ENCODE assay signal across 30 cellular contexts in genomic region chr22:30837531-30837930, GRCh38.
DNase-seq lines count a peak whose midpoint lies in the region; ATAC-seq and TF ChIP-seq lines count a peak whose summit lies in the region.
"Had no signal": no experiment of that assay in that cellular context is flagged by ENCODE, and none has a peak within 500 bp of the region (broad histone marks: within the 10 kb centered on the region; RNA-seq: fewer than 3 reads in every experiment).

No MANE protein-coding gene starts in this region.

- no peaks in the 10 kb centered on the region for H3K36me3 Mint-ChIP-seq in natural killer cell treated with Interleukin-12 subunit alpha and Interleukin-12 subunit beta and Interleukin-15 and Interleukin-18, amount 100 ng/mL, for 72 hours
- H3K36me3 Mint-ChIP-seq: CD8-positive, alpha-beta T cell; naive B cell; stimulated activated effector memory CD8-positive, alpha-beta T cell treated with anti-CD3 and anti-CD28 coated beads, Interleukin-12 subunit alpha, Interleukin-12 subunit beta, amount 100 ng/mL, for 72 hours had no signal

- DNase-seq in RWPE2 (ENCODE audit: low spot score) (no peak), esophagus muscularis mucosa (ENCODE audit: extremely low spot score) (peak; percentile 31), midbrain (lab: John Stamatoyannopoulos, UW) (peak; percentile 62), suprapubic skin (ENCODE audit: low spot score in 2 of 2) (peak in 1 of 2 donors; percentile 68), mucosa of gallbladder (ENCODE audit: low spot score) (no peak)
- DNase-seq in natural killer cell treated with Interleukin-12 subunit alpha and Interleukin-12 subunit beta and Interleukin-15 and Interleukin-18, amount 100 ng/mL, for 72 hours (ENCODE audit: low spot score) = no peak
- DNase-seq in stimulated activated CD4-positive, alpha-beta T cell treated with anti-CD3 and anti-CD28 coated beads, Interleukin-2, amount 100 ng/mL, for 24 hours = no peak
- DNase-seq: activated CD4-positive, alpha-beta memory T cell treated with anti-CD3 and anti-CD28 coated beads, Interleukin-2, amount 10 ng/mL, durations not matched to agents 7 days and 5 days; activated CD4-positive, CD25-positive, alpha-beta regulatory T cell; activated naive CD4-positive, alpha-beta T cell treated with Interleukin-2 at 50 U/mL for 16 hours; activated T-cell treated with anti-CD3 and anti-CD28 coated beads, Interleukin-2, amount 50 U/mL, for 1 hour; CD8-positive, alpha-beta T cell; effector CD8-positive, alpha-beta T cell; GF-D8; heart right ventricle; naive B cell; NCI-H1930; NCI-H446; pancreas; thyroid gland had no signal

- WGBS in esophagus muscularis mucosa = 72% methylated on average over 6 of the region's 6 CpGs
- WGBS in suprapubic skin = 57% methylated on average over 3 of the region's 6 CpGs

- no peak for ATAC-seq in RWPE2 (ENCODE audit: low read depth)
- ATAC-seq in HG03039 (IDR thresholded peaks at IDR 0.05; ENCODE audit: unreplicated experiment) = no peak
- no peak for ATAC-seq in natural killer cell treated with Interleukin-12 subunit alpha and Interleukin-12 subunit beta and Interleukin-15 and Interleukin-18, amount 100 ng/mL, for 72 hours
- ATAC-seq: CD8-positive, alpha-beta T cell; GM12878; heart right ventricle; pancreas; stimulated activated effector memory CD8-positive, alpha-beta T cell treated with anti-CD3 and anti-CD28 coated beads, Interleukin-12 subunit alpha, Interleukin-12 subunit beta, amount 100 ng/mL, for 72 hours had no signal

- H3K27ac ChIP-seq in RWPE2 (ENCODE audit: poor library complexity, severe bottlenecking) (peak overlapping the region; percentile 100), esophagus muscularis mucosa (replicated peaks in 1 of 4) (no peak overlapping the region), suprapubic skin (peak overlapping the region; percentile 79)
- H3K27ac ChIP-seq: ascending aorta, heart right ventricle, KMS-11, pancreas, Peyer's patch, SK-N-MC, thyroid gland had no signal

- no peak overlapping the region for H3K27ac Mint-ChIP-seq in natural killer cell treated with Interleukin-12 subunit alpha and Interleukin-12 subunit beta and Interleukin-15 and Interleukin-18, amount 100 ng/mL, for 72 hours
- H3K27ac Mint-ChIP-seq: activated CD4-positive, alpha-beta memory T cell treated with anti-CD3 and anti-CD28 coated beads, Interleukin-2, amount 10 ng/mL, durations not matched to agents 7 days and 5 days; CD8-positive, alpha-beta T cell; naive B cell; stimulated activated effector memory CD8-positive, alpha-beta T cell treated with anti-CD3 and anti-CD28 coated beads, Interleukin-12 subunit alpha, Interleukin-12 subunit beta, amount 100 ng/mL, for 72 hours; T-helper 2 cell treated with Interferon-gamma antibody and Interleukin-4, amounts not matched to agents 5 μg/mL and 100 μg/mL, for 36 hours had no signal

- TF ChIP-seq EP300 in esophagus muscularis mucosa (IDR thresholded peaks at IDR 0.05) (no peak), suprapubic skin (IDR thresholded peaks at IDR 0.05) (no peak)

- H3K4me3 ChIP-seq in RWPE2 (ENCODE audit: severe bottlenecking) = no peak overlapping the region
- no peak overlapping the region for H3K4me3 ChIP-seq in esophagus muscularis mucosa
- no peak overlapping the region for H3K4me3 ChIP-seq in suprapubic skin
- H3K4me3 ChIP-seq: ascending aorta, GM12878, HAP-1, heart right ventricle, lung, pancreas, Peyer's patch, SK-N-MC, thyroid gland had no signal

- H3K4me3 Mint-ChIP-seq in natural killer cell treated with Interleukin-12 subunit alpha and Interleukin-12 subunit beta and Interleukin-15 and Interleukin-18, amount 100 ng/mL, for 72 hours = no peak overlapping the region
- H3K4me3 Mint-ChIP-seq: activated CD4-positive, alpha-beta memory T cell treated with anti-CD3 and anti-CD28 coated beads, Interleukin-2, amount 10 ng/mL, durations not matched to agents 7 days and 5 days; CD8-positive, alpha-beta T cell; naive B cell; stimulated activated effector memory CD8-positive, alpha-beta T cell treated with anti-CD3 and anti-CD28 coated beads, Interleukin-12 subunit alpha, Interleukin-12 subunit beta, amount 100 ng/mL, for 72 hours; T-helper 2 cell treated with Interferon-gamma antibody and Interleukin-4, amounts not matched to agents 5 μg/mL and 100 μg/mL, for 36 hours had no signal

- H3K36me3 ChIP-seq in RWPE2 (ENCODE audit: low read depth) (peaks cover 29% of the 10 kb centered on the region), esophagus muscularis mucosa (no peaks in the 10 kb centered on the region), suprapubic skin (no peaks in the 10 kb centered on the region)
- H3K36me3 ChIP-seq: ascending aorta, HAP-1, heart right ventricle, pancreas, Peyer's patch, thyroid gland had no signal

- no peaks in the 10 kb centered on the region for H3K27me3 ChIP-seq in RWPE2 (ENCODE audit: insufficient read depth, poor library complexity, severe bottlenecking)
- H3K27me3 ChIP-seq in esophagus muscularis mucosa = no peaks in the 10 kb centered on the region
- no peaks in the 10 kb centered on the region for H3K27me3 ChIP-seq in suprapubic skin
- H3K27me3 ChIP-seq: ascending aorta, heart right ventricle, pancreas, Peyer's patch, thyroid gland had no signal

- H3K4me1 Mint-ChIP-seq in natural killer cell treated with Interleukin-12 subunit alpha and Interleukin-12 subunit beta and Interleukin-15 and Interleukin-18, amount 100 ng/mL, for 72 hours (ENCODE audit: low read depth in 2 of 2) = no peaks in the 10 kb centered on the region
- H3K4me1 Mint-ChIP-seq: naive B cell; stimulated activated effector memory CD8-positive, alpha-beta T cell treated with anti-CD3 and anti-CD28 coated beads, Interleukin-12 subunit alpha, Interleukin-12 subunit beta, amount 100 ng/mL, for 72 hours had no signal

- H3K9me3 ChIP-seq in RWPE2 (ENCODE audit: severe bottlenecking) (no peaks in the 10 kb centered on the region), esophagus muscularis mucosa (peaks cover 0 to 7% (median 7%) of the 10 kb centered on the region in 4 donors), suprapubic skin (no peaks in the 10 kb centered on the region)
- H3K9me3 ChIP-seq: HAP-1, pancreas, thyroid gland had no signal

- H3K4me1 ChIP-seq in RWPE2 (ENCODE audit: insufficient read depth, poor library complexity, severe bottlenecking) = peaks cover 46% of the 10 kb centered on the region
- no peaks in the 10 kb centered on the region for H3K4me1 ChIP-seq in esophagus muscularis mucosa
- peaks cover 23% of the 10 kb centered on the region for H3K4me1 ChIP-seq in suprapubic skin
- H3K4me1 ChIP-seq: ascending aorta, HAP-1, heart right ventricle, pancreas, Peyer's patch had no signal

- TF ChIP-seq CTCF in RWPE2 (IDR thresholded peaks at IDR 0.05; ENCODE audit: poor library complexity, severe bottlenecking) (no peak), esophagus muscularis mucosa (IDR thresholded peaks at IDR 0.05) (no peak), suprapubic skin (IDR thresholded peaks at IDR 0.05) (no peak)

- TF ChIP-seq POLR2A in esophagus muscularis mucosa (IDR thresholded peaks at IDR 0.05; ENCODE audit: low read depth) (no peak), suprapubic skin (IDR thresholded peaks at IDR 0.05) (no peak)

- no peaks in the 10 kb centered on the region for H3K9me3 Mint-ChIP-seq in natural killer cell treated with Interleukin-12 subunit alpha and Interleukin-12 subunit beta and Interleukin-15 and Interleukin-18, amount 100 ng/mL, for 72 hours
- H3K9me3 Mint-ChIP-seq: stimulated activated effector memory CD8-positive, alpha-beta T cell treated with anti-CD3 and anti-CD28 coated beads, Interleukin-12 subunit alpha, Interleukin-12 subunit beta, amount 100 ng/mL, for 72 hours had no signal

- intact Hi-C loops in esophagus muscularis mucosa (cut with DNase I) = no loop called here

- H3K27me3 Mint-ChIP-seq in natural killer cell treated with Interleukin-12 subunit alpha and Interleukin-12 subunit beta and Interleukin-15 and Interleukin-18, amount 100 ng/mL, for 72 hours = peaks cover 19 to 35% of the 10 kb centered on the region in 2 donors

Comparison
In these comparisons a context has a peak if more than half of its experiments do, and no peak if none do; other contexts are left out.
1. DNase-seq: peak in esophagus muscularis mucosa (single experiment) and midbrain (single experiment); none in RWPE2 (single experiment), natural killer cell treated with Interleukin-12 subunit alpha and Interleukin-12 subunit beta and Interleukin-15 and Interleukin-18, amount 100 ng/mL, for 72 hours (single experiment), stimulated activated CD4-positive, alpha-beta T cell treated with anti-CD3 and anti-CD28 coated beads, Interleukin-2, amount 100 ng/mL, for 24 hours (0 of 2) and mucosa of gallbladder (single experiment).
2. H3K27ac ChIP-seq: peak in RWPE2 (single experiment) and suprapubic skin (single experiment); none in esophagus muscularis mucosa (0 of 4).